Comparison of ENCODE assay signal across 18 cellular contexts in the genomic region with DNA sequence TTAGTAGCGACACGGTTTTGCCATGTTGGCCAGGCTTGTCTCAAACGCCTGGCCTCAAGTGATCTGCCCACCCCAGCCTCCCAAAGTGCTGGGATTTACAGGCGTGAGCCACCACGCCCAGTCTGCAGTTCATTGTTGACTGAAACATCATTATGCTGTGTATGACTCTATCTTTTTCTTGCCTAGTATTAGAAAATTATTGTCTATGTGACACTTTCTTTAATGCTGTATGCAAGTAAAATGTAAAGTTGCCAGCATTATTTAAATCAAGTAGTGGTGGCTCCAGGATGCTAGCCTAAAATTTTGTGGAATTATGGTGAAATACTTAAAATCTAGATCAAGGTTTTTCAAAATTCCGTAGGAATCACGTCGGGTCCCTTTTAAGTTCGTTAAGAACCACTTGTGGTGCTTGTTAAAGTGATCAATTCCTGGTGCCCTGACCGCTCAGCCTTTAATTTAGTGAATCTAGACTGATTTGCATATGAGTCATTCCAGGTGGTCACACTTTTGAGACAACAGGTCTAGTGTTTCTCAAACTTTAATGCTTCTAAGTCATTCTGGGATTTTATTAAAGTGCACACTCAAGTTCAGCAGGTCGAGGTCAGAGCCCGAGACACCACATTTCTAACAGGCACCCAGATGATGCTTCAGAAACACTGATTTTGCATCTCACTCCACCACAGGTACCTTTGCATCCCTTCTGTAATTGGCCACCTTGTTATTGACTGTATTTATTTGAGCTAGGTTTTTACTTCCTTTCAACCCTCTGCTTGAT.
DNase-seq lines count a peak whose midpoint lies in the region; ATAC-seq lines count a peak whose summit lies in the region.
"Had no signal": no experiment of that assay in that cellular context is flagged by ENCODE, and none has a peak within 500 bp of the region (broad histone marks: within the 10 kb centered on the region; RNA-seq: fewer than 3 reads in every experiment).

No MANE protein-coding gene starts in this region.

- in situ Hi-C loops in ACHN (cut with HindIII; ENCODE audit: low pct_ligation_motif_present, low pct_unique_long_range_greater_than_20kb, low sequenced_read_pairs): no loop called here

- ATAC-seq in GM18499 (IDR thresholded peaks at IDR 0.05; ENCODE audit: insufficient read depth, unreplicated experiment) (peak; percentile 70), GM19395 (IDR thresholded peaks at IDR 0.05; ENCODE audit: unreplicated experiment) (peak; percentile 62), HG03066 (IDR thresholded peaks at IDR 0.05; ENCODE audit: low read depth, unreplicated experiment) (peak; percentile 75), memory B cell (ENCODE audit: low read depth) (peak; percentile 55), left ventricle myocardium superior (no peak)

- H3K36me3 Mint-ChIP-seq in memory B cell: peaks cover 27% of the 10 kb centered on the region

- H3K27me3 Mint-ChIP-seq in memory B cell: no peaks in the 10 kb centered on the region

- intact Hi-C loops in left ventricle myocardium superior (cut with micrococcal nuclease): no loop called here

- DNase-seq in memory B cell (ENCODE audit: low spot score in 2 of 2) (no peak), ACHN (no peak), left ventricle myocardium superior (no peak)
- DNase-seq in activated naive CD4-positive, alpha-beta T cell (lab: John Stamatoyannopoulos, UW): no peak
- DNase-seq in activated naive CD4-positive, alpha-beta T cell treated with Interleukin-2 at 50 U/mL for 16 hours: no peak
- DNase-seq: activated CD4-positive, alpha-beta T cell treated with anti-CD3 and anti-CD28 coated beads for 48 hours; activated CD8-positive, alpha-beta memory T cell treated with anti-CD3 and anti-CD28 coated beads, Interleukin-2, amount 50 U/mL, for 48 hours; activated naive CD4-positive, alpha-beta T cell treated with anti-CD3 and anti-CD28 coated beads for 36 hours; foreskin melanocyte; NCI-H2029; NCI-H524; OCI-M1; sigmoid colon; SJCRH30; stimulated activated CD4-positive, alpha-beta T cell treated with anti-CD3 and anti-CD28 coated beads, Interleukin-2, amount 100 ng/mL, for 24 hours had no signal

- peaks cover 18% of the 10 kb centered on the region for H3K4me1 Mint-ChIP-seq in memory B cell

- peak overlapping the region; percentile 84 for H3K27ac Mint-ChIP-seq in memory B cell
- H3K27ac Mint-ChIP-seq: activated naive CD4-positive, alpha-beta T cell treated with anti-CD3 and anti-CD28 coated beads for 36 hours had no signal

- no peaks in the 10 kb centered on the region for H3K9me3 Mint-ChIP-seq in memory B cell
- H3K9me3 Mint-ChIP-seq: activated naive CD4-positive, alpha-beta T cell treated with anti-CD3 and anti-CD28 coated beads for 36 hours had no signal

- no peak overlapping the region for H3K4me3 Mint-ChIP-seq in memory B cell
- H3K4me3 Mint-ChIP-seq: activated naive CD4-positive, alpha-beta T cell treated with anti-CD3 and anti-CD28 coated beads for 36 hours had no signal
